Comparison of ENCODE assay signal across 8 cellular contexts in genomic region chr2:196925445-196925767, GRCh38. TPM values are rescaled to one million over a fixed set of nuclear protein-coding genes. Genes with fewer than 3 reads are reported as not detected.
DNase-seq lines count a peak whose midpoint lies in the region; ATAC-seq, FAIRE-seq and TF ChIP-seq lines count a peak whose summit lies in the region.

No MANE protein-coding gene starts in this region.

- H3K27ac Mint-ChIP-seq in activated B cell treated with CpG ODN at 0.5 μM for 24 hours, result peak overlapping the region; percentile 64
- peak overlapping the region; percentile 96 to 97 for H3K27ac Mint-ChIP-seq in stimulated activated naive CD8-positive, alpha-beta T cell treated with anti-CD3 and anti-CD28 coated beads, Interleukin-15, amount 100 ng/mL, for 72 hours

- CTCF ChIA-PET in activated B cell treated with CpG ODN at 0.5 μM for 24 hours (lab: Charles Lee), result no interaction called here

- no peaks in the 10 kb centered on the region for H3K9me3 Mint-ChIP-seq in activated T-cell treated with anti-CD3 and anti-CD28 coated beads, Interleukin-2, amount 50 U/mL, for 4 hours
- H3K9me3 Mint-ChIP-seq in activated B cell treated with CpG ODN at 0.5 μM for 24 hours, result no peaks in the 10 kb centered on the region
- no peaks in the 10 kb centered on the region for H3K9me3 Mint-ChIP-seq in stimulated activated naive CD8-positive, alpha-beta T cell treated with anti-CD3 and anti-CD28 coated beads, Interleukin-15, amount 100 ng/mL, for 72 hours

- TF ChIP-seq CTCF in activated B cell treated with CpG ODN at 0.5 μM for 24 hours (IDR thresholded peaks at IDR 0.05), result no peak
- TF ChIP-seq CTCF in D721Med (IDR thresholded peaks at IDR 0.05; ENCODE audit: insufficient read depth, missing control alignments), result no peak

- H3K36me3 Mint-ChIP-seq in activated T-cell treated with anti-CD3 and anti-CD28 coated beads, Interleukin-2, amount 50 U/mL, for 4 hours (ENCODE audit: insufficient read depth), result no peaks in the 10 kb centered on the region
- H3K36me3 Mint-ChIP-seq in activated B cell treated with CpG ODN at 0.5 μM for 24 hours (ENCODE audit: low read depth), result peaks cover 9% of the 10 kb centered on the region

- peak overlapping the region; percentile 99 for H3K4me3 Mint-ChIP-seq in activated T-cell treated with anti-CD3 and anti-CD28 coated beads, Interleukin-2, amount 50 U/mL, for 4 hours
- peak overlapping the region; percentile 90 for H3K4me3 Mint-ChIP-seq in activated B cell treated with CpG ODN at 0.5 μM for 24 hours
- H3K4me3 Mint-ChIP-seq in stimulated activated naive CD8-positive, alpha-beta T cell treated with anti-CD3 and anti-CD28 coated beads, Interleukin-15, amount 100 ng/mL, for 72 hours, result peak overlapping the region; percentile 90 to 93

- H3K27me3 ChIP-seq in iPS DF 6.9 (ENCODE audit: control insufficient read depth, insufficient read depth, low read length), result no peaks in the 10 kb centered on the region

- POLR2A ChIA-PET in activated B cell treated with CpG ODN at 0.5 μM for 24 hours (lab: Charles Lee), result no interaction called here

- intact Hi-C loops in activated B cell treated with CpG ODN at 0.5 μM for 24 hours (cut with micrococcal nuclease), result loop anchor here (5.0 kb wide), 3 partner anchors 288 to 858 kb away; partner anchors contain the start of genes CCDC150, DNAH7 and HSPE1

- no peak for DNase-seq in activated T-cell treated with anti-CD3 and anti-CD28 coated beads, Interleukin-2, amount 50 U/mL, for 4 hours
- DNase-seq in activated T-cell treated with anti-CD3 and anti-CD28 coated beads for 4 hours (no peak), activated B cell treated with CpG ODN at 0.5 μM for 24 hours (no peak), iPS DF 6.9 (ENCODE audit: low read depth, low spot score) (no peak), HPDE6-E6E7 (ENCODE audit: extremely low spot score) (no peak), AML-193 (lab: John Stamatoyannopoulos, UW) (no peak), D721Med (ENCODE audit: insufficient read length, low spot score) (no peak)
- DNase-seq in stimulated activated naive CD8-positive, alpha-beta T cell treated with anti-CD3 and anti-CD28 coated beads, Interleukin-15, amount 100 ng/mL, for 72 hours, result no peak

- FAIRE-seq in D721Med (lab: Jason Lieb, UNC), result no peak

- no peak for ATAC-seq in activated T-cell treated with anti-CD3 and anti-CD28 coated beads, Interleukin-2, amount 50 U/mL, for 4 hours
- ATAC-seq in activated B cell treated with CpG ODN at 0.5 μM for 24 hours (ENCODE audit: low read depth), result no peak
- ATAC-seq in stimulated activated naive CD8-positive, alpha-beta T cell treated with anti-CD3 and anti-CD28 coated beads, Interleukin-15, amount 100 ng/mL, for 72 hours, result no peak

- peaks cover 48% of the 10 kb centered on the region for H3K4me1 Mint-ChIP-seq in activated T-cell treated with anti-CD3 and anti-CD28 coated beads, Interleukin-2, amount 50 U/mL, for 4 hours (ENCODE audit: low read depth)
- H3K4me1 Mint-ChIP-seq in activated B cell treated with CpG ODN at 0.5 μM for 24 hours, result peaks cover 21% of the 10 kb centered on the region
- peaks cover 44% of the 10 kb centered on the region for H3K4me1 Mint-ChIP-seq in stimulated activated naive CD8-positive, alpha-beta T cell treated with anti-CD3 and anti-CD28 coated beads, Interleukin-15, amount 100 ng/mL, for 72 hours

- no peak overlapping the region for H3K27ac ChIP-seq in iPS DF 6.9 (ENCODE audit: low read length)

- WGBS in iPS DF 6.9 (ENCODE audit: insufficient coverage, insufficient read length), result no CpG with 5 or more reads among the region's 8 CpGs

- H3K4me1 ChIP-seq in iPS DF 6.9 (ENCODE audit: control insufficient read depth, insufficient read depth, low read length), result 0 out of 2 replicates have a peak, but pooled peaks cover 1% of the 10 kb centered on the region

- H3K4me3 ChIP-seq in iPS DF 6.9 (ENCODE audit: low read length), result peak overlapping the region; percentile 87; the same call in 1 of the 2 replicates

- H3K27me3 Mint-ChIP-seq in activated T-cell treated with anti-CD3 and anti-CD28 coated beads, Interleukin-2, amount 50 U/mL, for 4 hours (ENCODE audit: low read depth), result no peaks in the 10 kb centered on the region
- peaks cover 13% of the 10 kb centered on the region for H3K27me3 Mint-ChIP-seq in activated B cell treated with CpG ODN at 0.5 μM for 24 hours
- no peaks in the 10 kb centered on the region for H3K27me3 Mint-ChIP-seq in stimulated activated naive CD8-positive, alpha-beta T cell treated with anti-CD3 and anti-CD28 coated beads, Interleukin-15, amount 100 ng/mL, for 72 hours

- H3K9me3 ChIP-seq in iPS DF 6.9 (ENCODE audit: control insufficient read depth, insufficient read depth, low read length), result no peaks in the 10 kb centered on the region

- no peaks in the 10 kb centered on the region for H3K36me3 ChIP-seq in iPS DF 6.9 (ENCODE audit: control insufficient read depth, insufficient read depth, low read length)

RNA-seq across cellular contexts. Expression of gene PGAP1, which starts 1.1 kb away (rescaled TPM):
- total RNA-seq in activated T-cell treated with anti-CD3 and anti-CD28 coated beads, Interleukin-2, amount 50 U/mL, for 4 hours, result 1 to 10 TPM; 5.7 to 7.5 (median 6.5) TPM
- total RNA-seq in activated B cell treated with CpG ODN at 0.5 μM for 24 hours, result 1.9 and 2.9 TPM in 2 replicates
